1 cellular context compared by ENCODE assay signal in genomic region chr6:134706806-134707205, GRCh38.
TF ChIP-seq lines count a peak whose summit lies in the region.

No MANE protein-coding gene starts in this region.

TF ChIP-seq in IMR-90, 13 proteins besides CTCF, POLR2A, EP300 and RAD21 (continued from another document):
- TF ChIP-seq ELK1 (IDR thresholded peaks at IDR 0.05; ENCODE audit: borderline replicate concordance, low read depth, low read length): no peak
- no peak for TF ChIP-seq MAFK (IDR thresholded peaks at IDR 0.05; ENCODE audit: low read depth, low read length)
- TF ChIP-seq RFX5 (IDR thresholded peaks at IDR 0.05; ENCODE audit: low read depth, low read length): no peak
TF ChIP-seq in IMR-90: peak in this region for 0.
